ENCODE assay signal across 8 cellular contexts in the genomic region with DNA sequence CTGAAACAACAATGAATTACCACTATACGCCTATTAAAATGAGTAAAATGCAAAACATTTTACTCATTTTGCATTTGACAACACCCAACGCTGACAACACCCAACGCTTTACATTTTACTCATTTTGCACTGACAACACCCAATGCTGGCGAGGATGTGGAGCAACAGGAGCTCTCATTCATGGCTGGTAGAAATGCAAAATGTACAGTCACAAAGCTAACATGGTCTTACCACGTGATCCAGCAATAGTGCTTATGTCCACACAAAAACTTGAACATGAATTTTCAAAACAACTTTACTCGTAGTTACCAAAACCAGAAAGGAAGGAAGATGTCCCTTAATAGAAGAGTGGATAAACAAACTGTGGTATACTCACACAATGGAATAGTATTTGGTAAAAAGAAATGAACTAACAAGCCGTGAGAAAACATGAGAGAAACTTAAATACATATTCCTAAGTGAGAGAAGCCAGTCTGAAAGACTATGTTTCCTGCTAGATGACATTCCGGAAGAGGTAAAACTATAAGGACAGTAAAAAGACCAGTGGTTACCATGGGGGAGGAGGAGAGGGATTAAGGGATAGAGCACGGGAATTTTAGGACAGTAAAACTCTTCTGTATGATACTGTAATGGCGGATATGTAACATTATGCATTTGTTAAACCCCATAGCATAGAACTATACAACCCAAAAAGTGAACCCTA. TPM values are rescaled to one million over a fixed set of nuclear protein-coding genes. Genes with fewer than 3 reads are reported as not detected.
"Had no signal": no experiment of that assay in that cellular context is flagged by ENCODE, and none has a peak within 500 bp of the region (broad histone marks: within the 10 kb centered on the region; RNA-seq: fewer than 3 reads in every experiment).

No MANE protein-coding gene starts in this region.

- H2AFZ ChIP-seq: GM23338 had no signal

- DNase-seq: H9, HCEC 1CT, KBM-7 had no signal

- ATAC-seq: GM23338 had no signal

- H3K4me2 ChIP-seq: GM23338 had no signal

- H3K4me1 Mint-ChIP-seq: H9, IgD-negative memory B cell had no signal

- H3K27ac Mint-ChIP-seq: GM23338, H9, IgD-negative memory B cell had no signal

- H3K4me3 ChIP-seq: GM23338 had no signal

- H3K4me3 Mint-ChIP-seq: GM23338, H9, IgD-negative memory B cell had no signal

- H3K9me3 Mint-ChIP-seq: H9, IgD-negative memory B cell had no signal

- FAIRE-seq: H1, H54, HTR-8/SVneo had no signal

RNA-seq across cellular contexts. Expression of a gene that starts 49.5 kb away (rescaled TPM):
- total RNA-seq: GM23338, H1 had no signal

RNA-seq across cellular contexts. Expression of a gene that starts 53.7 kb away (rescaled TPM):
- polyA plus RNA-seq: IgD-negative memory B cell had no signal

RNA-seq across cellular contexts. Expression of a gene that starts 59.5 kb away (rescaled TPM):
- total RNA-seq: GM23338, H1, H9 had no signal
- polyA plus RNA-seq: GM23338, IgD-negative memory B cell had no signal
